37 cellular contexts compared by ENCODE assay signal in genomic region chr9:130476151-130476730, GRCh38.
"Had no signal": no experiment of that assay in that cellular context is flagged by ENCODE, and none has a peak within 500 bp of the region (broad histone marks: within the 10 kb centered on the region; RNA-seq: fewer than 3 reads in every experiment).

No MANE protein-coding gene starts in this region.

- H3K36me3 ChIP-seq: cardiac muscle cell had no signal

- H3K27me3 Mint-ChIP-seq: activated naive CD8-positive, alpha-beta T cell had no signal

- H3K4me3 Mint-ChIP-seq: activated CD4-positive, alpha-beta memory T cell treated with anti-CD3 and anti-CD28 coated beads, Interleukin-2, amount 10 ng/mL, durations not matched to agents 7 days and 5 days; activated CD4-positive, alpha-beta T cell treated with anti-CD3 and anti-CD28 coated beads for 36 hours; activated CD4-positive, alpha-beta T cell treated with anti-CD3 and anti-CD28 coated beads, Interleukin-2, amount 10 ng/mL, durations not matched to agents 7 days and 5 days; activated CD8-positive, alpha-beta memory T cell treated with anti-CD3 and anti-CD28 coated beads, Interleukin-2, amount 10 ng/mL, durations not matched to agents 7 days and 5 days; activated CD8-positive, alpha-beta T cell treated with anti-CD3 and anti-CD28 coated beads, Interleukin-2, amount 10 ng/mL, durations not matched to agents 7 days and 5 days; activated naive CD4-positive, alpha-beta T cell treated with anti-CD3 and anti-CD28 coated beads, Interleukin-2, amount 10 ng/mL, durations not matched to agents 7 days and 5 days; activated naive CD4-positive, alpha-beta T cell treated with anti-CD3 and anti-CD28 coated beads, Interleukin-2, amount 50 U/mL, for 24 hours; activated naive CD8-positive, alpha-beta T cell; activated naive CD8-positive, alpha-beta T cell treated with anti-CD3 and anti-CD28 coated beads, Interleukin-2, amount 10 ng/mL, durations not matched to agents 7 days and 5 days; activated naive CD8-positive, alpha-beta T cell treated with anti-CD3 and anti-CD28 coated beads, Interleukin-2, amount 50 U/mL, for 24 hours; activated T-cell treated with anti-CD3 and anti-CD28 coated beads, Interleukin-2, amount 50 U/mL, for 24 hours; central memory CD8-positive, alpha-beta T cell; T-helper 1 cell treated with Interleukin-12 subunit alpha and Interleukin-12 subunit beta and Interleukin-4 antibody, amounts not matched to agents 30 μg/mL and 1 μg/mL, for 36 hours; T-helper 2 cell treated with Interferon-gamma antibody and Interleukin-4, amounts not matched to agents 5 μg/mL and 100 μg/mL, for 36 hours; WTC11 had no signal

- DNase-seq: activated CD4-positive, alpha-beta memory T cell treated with anti-CD3 and anti-CD28 coated beads, Interleukin-2, amount 10 ng/mL, durations not matched to agents 7 days and 5 days; activated CD4-positive, alpha-beta T cell treated with anti-CD3 and anti-CD28 coated beads for 1 hour; activated CD4-positive, alpha-beta T cell treated with anti-CD3 and anti-CD28 coated beads for 36 hours; activated CD4-positive, alpha-beta T cell treated with anti-CD3 and anti-CD28 coated beads for 48 hours; activated CD4-positive, alpha-beta T cell treated with anti-CD3 and anti-CD28 coated beads, Interleukin-2, amount 10 ng/mL, durations not matched to agents 7 days and 5 days; activated CD4-positive, alpha-beta T cell treated with anti-CD3 and anti-CD28 coated beads, Interleukin-2, amount 50 U/mL, for 48 hours; activated CD4-positive, CD25-positive, alpha-beta regulatory T cell; activated CD8-positive, alpha-beta memory T cell treated with anti-CD3 and anti-CD28 coated beads for 24 hours; activated CD8-positive, alpha-beta memory T cell treated with anti-CD3 and anti-CD28 coated beads, Interleukin-2, amount 10 ng/mL, durations not matched to agents 7 days and 5 days; activated CD8-positive, alpha-beta memory T cell treated with anti-CD3 and anti-CD28 coated beads, Interleukin-2, amount 50 U/mL, for 48 hours; activated CD8-positive, alpha-beta T cell treated with anti-CD3 and anti-CD28 coated beads, Interleukin-2, amount 10 ng/mL, durations not matched to agents 7 days and 5 days; activated effector memory CD4-positive, alpha-beta T cell treated with Interleukin-2 at 50 U/mL for 16 hours; activated gamma-delta T cell; activated naive CD4-positive, alpha-beta T cell treated with anti-CD3 and anti-CD28 coated beads, Interleukin-2, amount 10 ng/mL, durations not matched to agents 7 days and 5 days; activated naive CD4-positive, alpha-beta T cell treated with Interleukin-2 at 50 U/mL for 16 hours; activated naive CD8-positive, alpha-beta T cell treated with anti-CD3 and anti-CD28 coated beads, Interleukin-2, amount 10 ng/mL, durations not matched to agents 7 days and 5 days; activated naive CD8-positive, alpha-beta T cell treated with anti-CD3 and anti-CD28 coated beads, Interleukin-2, amount 50 U/mL, for 24 hours; activated T-cell treated with anti-CD3 and anti-CD28 coated beads, Interleukin-2, amount 50 U/mL, for 24 hours; activated T-cell treated with anti-CD3 and anti-CD28 coated beads, Interleukin-2, amount 50 U/mL, for 48 hours; amygdala; anterior cingulate cortex; body of pancreas; cerebellar nuclear complex; SW 1271; T-helper 1 cell; T-helper 2 cell; T-helper 9 cell had no signal

- H3K4me3 ChIP-seq: body of pancreas, cardiac muscle cell had no signal

- ATAC-seq: activated CD4-positive, alpha-beta T cell treated with anti-CD3 and anti-CD28 coated beads for 36 hours; activated CD4-positive, CD25-positive, alpha-beta regulatory T cell treated with anti-CD3 and anti-CD28 coated beads, Interleukin-2, amount 50 U/mL, for 24 hours; activated CD8-positive, alpha-beta memory T cell treated with anti-CD3 and anti-CD28 coated beads, Interleukin-2, amount 10 ng/mL, durations not matched to agents 7 days and 5 days; activated CD8-positive, alpha-beta T cell treated with anti-CD3 and anti-CD28 coated beads, Interleukin-2, amount 10 ng/mL, durations not matched to agents 7 days and 5 days; activated naive CD8-positive, alpha-beta T cell treated with anti-CD3 and anti-CD28 coated beads, Interleukin-2, amount 50 U/mL, for 24 hours; body of pancreas; WTC11 had no signal

- H3K27me3 ChIP-seq: body of pancreas, cardiac muscle cell had no signal

- H3K9me3 ChIP-seq: body of pancreas had no signal

- H3K9me3 Mint-ChIP-seq: activated CD4-positive, alpha-beta memory T cell treated with anti-CD3 and anti-CD28 coated beads, Interleukin-2, amount 10 ng/mL, durations not matched to agents 7 days and 5 days; activated CD4-positive, alpha-beta T cell treated with anti-CD3 and anti-CD28 coated beads, Interleukin-2, amount 10 ng/mL, durations not matched to agents 7 days and 5 days; activated naive CD4-positive, alpha-beta T cell treated with anti-CD3 and anti-CD28 coated beads, Interleukin-2, amount 10 ng/mL, durations not matched to agents 7 days and 5 days; activated naive CD4-positive, alpha-beta T cell treated with anti-CD3 and anti-CD28 coated beads, Interleukin-2, amount 50 U/mL, for 24 hours; activated naive CD8-positive, alpha-beta T cell treated with anti-CD3 and anti-CD28 coated beads, Interleukin-2, amount 10 ng/mL, durations not matched to agents 7 days and 5 days; activated naive CD8-positive, alpha-beta T cell treated with anti-CD3 and anti-CD28 coated beads, Interleukin-2, amount 50 U/mL, for 24 hours; activated T-cell treated with anti-CD3 and anti-CD28 coated beads, Interleukin-2, amount 50 U/mL, for 24 hours; activated T-helper 2 cell treated with anti-CD3 and anti-CD28 coated beads, Interferon-gamma antibody, Interleukin-2, Interleukin-4, amounts not matched to agents 10 μg/mL and 5 μg/mL and 100 μg/mL, durations not matched to agents 14 hours and 24 hours and 36 hours; central memory CD8-positive, alpha-beta T cell; T-helper 1 cell treated with Interleukin-12 subunit alpha and Interleukin-12 subunit beta and Interleukin-4 antibody, amounts not matched to agents 30 μg/mL and 1 μg/mL, for 36 hours; T-helper 2 cell treated with Interferon-gamma antibody and Interleukin-4, amounts not matched to agents 5 μg/mL and 100 μg/mL, for 36 hours; WTC11 had no signal

- H3K36me3 Mint-ChIP-seq: activated CD8-positive, alpha-beta memory T cell treated with anti-CD3 and anti-CD28 coated beads, Interleukin-2, amount 10 ng/mL, durations not matched to agents 7 days and 5 days; activated naive CD4-positive, alpha-beta T cell treated with anti-CD3 and anti-CD28 coated beads, Interleukin-2, amount 10 ng/mL, durations not matched to agents 7 days and 5 days; activated naive CD4-positive, alpha-beta T cell treated with anti-CD3 and anti-CD28 coated beads, Interleukin-2, amount 50 U/mL, for 24 hours; activated naive CD8-positive, alpha-beta T cell; activated naive CD8-positive, alpha-beta T cell treated with anti-CD3 and anti-CD28 coated beads, Interleukin-2, amount 10 ng/mL, durations not matched to agents 7 days and 5 days; WTC11 had no signal

- H3K27ac Mint-ChIP-seq: activated CD4-positive, alpha-beta memory T cell treated with anti-CD3 and anti-CD28 coated beads, Interleukin-2, amount 10 ng/mL, durations not matched to agents 7 days and 5 days; activated CD4-positive, alpha-beta T cell treated with anti-CD3 and anti-CD28 coated beads for 36 hours; activated CD4-positive, alpha-beta T cell treated with anti-CD3 and anti-CD28 coated beads, Interleukin-2, amount 10 ng/mL, durations not matched to agents 7 days and 5 days; activated CD8-positive, alpha-beta memory T cell treated with anti-CD3 and anti-CD28 coated beads, Interleukin-2, amount 10 ng/mL, durations not matched to agents 7 days and 5 days; activated CD8-positive, alpha-beta T cell treated with anti-CD3 and anti-CD28 coated beads, Interleukin-2, amount 10 ng/mL, durations not matched to agents 7 days and 5 days; activated naive CD4-positive, alpha-beta T cell treated with anti-CD3 and anti-CD28 coated beads, Interleukin-2, amount 10 ng/mL, durations not matched to agents 7 days and 5 days; activated naive CD4-positive, alpha-beta T cell treated with anti-CD3 and anti-CD28 coated beads, Interleukin-2, amount 50 U/mL, for 24 hours; activated naive CD8-positive, alpha-beta T cell; activated naive CD8-positive, alpha-beta T cell treated with anti-CD3 and anti-CD28 coated beads, Interleukin-2, amount 10 ng/mL, durations not matched to agents 7 days and 5 days; activated naive CD8-positive, alpha-beta T cell treated with anti-CD3 and anti-CD28 coated beads, Interleukin-2, amount 50 U/mL, for 24 hours; activated T-cell treated with anti-CD3 and anti-CD28 coated beads, Interleukin-2, amount 50 U/mL, for 24 hours; activated T-helper 2 cell treated with anti-CD3 and anti-CD28 coated beads, Interferon-gamma antibody, Interleukin-2, Interleukin-4, amounts not matched to agents 10 μg/mL and 5 μg/mL and 100 μg/mL, durations not matched to agents 14 hours and 24 hours and 36 hours; T-helper 1 cell treated with Interleukin-12 subunit alpha and Interleukin-12 subunit beta and Interleukin-4 antibody, amounts not matched to agents 30 μg/mL and 1 μg/mL, for 36 hours; T-helper 2 cell treated with Interferon-gamma antibody and Interleukin-4, amounts not matched to agents 5 μg/mL and 100 μg/mL, for 36 hours had no signal

- H3K4me1 Mint-ChIP-seq: activated CD4-positive, alpha-beta memory T cell treated with anti-CD3 and anti-CD28 coated beads, Interleukin-2, amount 10 ng/mL, durations not matched to agents 7 days and 5 days; activated CD4-positive, alpha-beta T cell treated with anti-CD3 and anti-CD28 coated beads for 36 hours; activated CD4-positive, alpha-beta T cell treated with anti-CD3 and anti-CD28 coated beads, Interleukin-2, amount 10 ng/mL, durations not matched to agents 7 days and 5 days; activated CD8-positive, alpha-beta memory T cell treated with anti-CD3 and anti-CD28 coated beads, Interleukin-2, amount 10 ng/mL, durations not matched to agents 7 days and 5 days; activated naive CD4-positive, alpha-beta T cell treated with anti-CD3 and anti-CD28 coated beads, Interleukin-2, amount 10 ng/mL, durations not matched to agents 7 days and 5 days; activated naive CD4-positive, alpha-beta T cell treated with anti-CD3 and anti-CD28 coated beads, Interleukin-2, amount 50 U/mL, for 24 hours; activated naive CD8-positive, alpha-beta T cell treated with anti-CD3 and anti-CD28 coated beads, Interleukin-2, amount 10 ng/mL, durations not matched to agents 7 days and 5 days; activated naive CD8-positive, alpha-beta T cell treated with anti-CD3 and anti-CD28 coated beads, Interleukin-2, amount 50 U/mL, for 24 hours; central memory CD8-positive, alpha-beta T cell had no signal

- H3K27ac ChIP-seq: body of pancreas, cardiac muscle cell, VCaP had no signal

- H3K4me1 ChIP-seq: body of pancreas had no signal
